In the genomic region with DNA sequence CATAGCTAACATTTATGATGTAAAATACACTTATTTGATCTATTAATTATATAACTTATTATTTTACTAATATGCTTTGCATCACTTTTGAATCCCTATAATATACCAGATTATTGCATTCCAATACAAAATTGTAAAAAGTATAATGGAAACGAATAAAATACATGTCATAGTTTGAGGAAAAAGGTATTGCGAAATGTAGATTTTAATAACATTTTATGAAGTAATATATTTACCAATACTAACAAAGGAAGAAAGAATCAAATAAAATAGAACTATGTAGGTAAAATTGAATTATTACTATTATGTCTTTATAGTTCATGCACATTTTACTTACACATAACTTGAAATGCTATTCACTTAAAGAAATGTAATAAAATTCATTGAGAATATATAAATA, we compare ENCODE assay signal across 2 cellular contexts.
TF ChIP-seq lines count a peak whose summit lies in the region.

No MANE protein-coding gene starts in this region.

TF ChIP-seq in HepG2, 621 proteins besides CTCF, POLR2A, EP300 and RAD21:
- TF ChIP-seq ZNF468 (CRISPR knock-in tag; IDR thresholded peaks at IDR 0.05) (no peak), ZNF451 (CRISPR knock-in tag; IDR thresholded peaks at IDR 0.05) (no peak), CEBPB (IDR thresholded peaks at IDR 0.05; ENCODE audit: borderline replicate concordance, low read depth, low read length) (peak; percentile 42)

TF ChIP-seq in H1, 55 proteins besides CTCF, POLR2A, EP300 and RAD21:
- TF ChIP-seq HDAC6 (IDR thresholded peaks at IDR 0.05; ENCODE audit: low read depth, low read length) (no peak), EZH2 (IDR thresholded peaks at IDR 0.05; ENCODE audit: low read depth, low read length, severe bottlenecking) (no peak), YY1 (IDR thresholded peaks at IDR 0.05; ENCODE audit: low read depth, low read length) (no peak), POU5F1 (IDR thresholded peaks at IDR 0.05; ENCODE audit: low read depth, low read length) (no peak), TCF12 (IDR thresholded peaks at IDR 0.05; ENCODE audit: low read depth, low read length) (no peak), CEBPB (IDR thresholded peaks at IDR 0.05; ENCODE audit: low read depth, low read length) (peak; percentile 58; the same call in 1 of the 2 replicates)
